Comparison of ENCODE assay signal across 19 cellular contexts in the genomic region with DNA sequence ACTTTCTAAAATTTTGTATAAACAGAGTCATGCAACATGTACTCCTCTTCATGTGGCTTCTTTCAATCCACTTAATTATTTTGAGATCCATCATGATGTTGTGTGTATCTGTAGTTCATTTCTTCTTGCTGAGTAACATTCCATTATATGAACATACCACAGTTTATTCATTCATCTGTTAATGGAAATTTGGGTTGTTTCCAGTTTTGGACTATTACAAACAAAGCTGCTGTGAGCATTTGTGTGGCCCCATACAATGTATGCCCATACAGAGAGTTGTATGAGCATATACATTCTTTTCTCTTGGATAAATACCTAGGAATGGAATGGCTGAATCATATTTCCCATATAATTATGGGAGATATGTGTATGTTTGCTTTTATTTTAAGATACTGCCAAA.
"Had no signal": no experiment of that assay in that cellular context is flagged by ENCODE, and none has a peak within 500 bp of the region (broad histone marks: within the 10 kb centered on the region; RNA-seq: fewer than 3 reads in every experiment).

No MANE protein-coding gene starts in this region.

- H3K9ac ChIP-seq: SK-N-SH had no signal

- H3K4me2 ChIP-seq: SK-N-SH had no signal

- H3K27ac Mint-ChIP-seq: activated naive CD4-positive, alpha-beta T cell treated with anti-CD3 and anti-CD28 coated beads, Interleukin-2, amount 10 ng/mL, durations not matched to agents 7 days and 5 days; brain; nephron progenitor cell; progenitor cell of endocrine pancreas; T-cell had no signal

- ATAC-seq: T-cell had no signal

- H3K4me3 Mint-ChIP-seq: activated naive CD4-positive, alpha-beta T cell treated with anti-CD3 and anti-CD28 coated beads, Interleukin-2, amount 10 ng/mL, durations not matched to agents 7 days and 5 days; brain; central memory CD8-positive, alpha-beta T cell; nephron progenitor cell; T-cell had no signal

- H3K27me3 ChIP-seq: right atrium auricular region, transverse colon had no signal

- H3K9me3 ChIP-seq: transverse colon had no signal

- H3K27ac ChIP-seq: right atrium auricular region, skin epidermis, transverse colon had no signal

- H3K4me3 ChIP-seq: right atrium auricular region, skin epidermis, transverse colon had no signal

- DNase-seq: activated naive CD4-positive, alpha-beta T cell treated with anti-CD3 and anti-CD28 coated beads, Interleukin-2, amount 10 ng/mL, durations not matched to agents 7 days and 5 days; activated T-cell treated with anti-CD3 and anti-CD28 coated beads for 4 hours; effector CD8-positive, alpha-beta T cell; hippocampal formation; mesendoderm; nephron progenitor cell; occipital lobe; SK-N-SH; stimulated activated CD4-positive, alpha-beta T cell treated with anti-CD3 and anti-CD28 coated beads, Interleukin-15, amount 100 ng/mL, for 24 hours; stimulated activated CD4-positive, alpha-beta T cell treated with anti-CD3 and anti-CD28 coated beads, Interleukin-4, amount 100 ng/mL, for 1 hour; stimulated activated naive CD4-positive, alpha-beta T cell treated with Interleukin-2 at 50 U/mL for 16 hours; T-cell; T-helper 9 cell; transverse colon had no signal

- H3K27me3 Mint-ChIP-seq: activated naive CD4-positive, alpha-beta T cell treated with anti-CD3 and anti-CD28 coated beads, Interleukin-2, amount 10 ng/mL, durations not matched to agents 7 days and 5 days; brain; central memory CD8-positive, alpha-beta T cell; progenitor cell of endocrine pancreas; T-cell had no signal
